In genomic region chr1:21468597-21468996, GRCh38 we compare ENCODE assay signal across 10 cellular contexts. TPM values are rescaled to one million over a fixed set of nuclear protein-coding genes. Genes with fewer than 3 reads are reported as not detected.
DNase-seq lines count a peak whose midpoint lies in the region; ATAC-seq and TF ChIP-seq lines count a peak whose summit lies in the region.
"Had no signal": no experiment of that assay in that cellular context is flagged by ENCODE, and none has a peak within 500 bp of the region (broad histone marks: within the 10 kb centered on the region; RNA-seq: fewer than 3 reads in every experiment).

No MANE protein-coding gene starts in this region.

- no peak overlapping the region for H3K4me3 ChIP-seq in aorta (ENCODE audit: low read length in 2 of 2)
- H3K4me3 ChIP-seq in CD4-positive, alpha-beta memory T cell (ENCODE audit: low read length in 2 of 2): no peak overlapping the region
- H3K4me3 ChIP-seq in Caco-2 (ENCODE audit: low read depth, low read length): no peak overlapping the region

- H3K4me1 Mint-ChIP-seq in CD4-positive, alpha-beta memory T cell: peaks cover 0 to 8% (median 0%) of the 10 kb centered on the region in 4 donors
- H3K4me1 Mint-ChIP-seq in Caco-2 (ENCODE audit: low read depth, unreplicated experiment): peaks cover 11% of the 10 kb centered on the region

- intact Hi-C loops in aorta (cut with DNase I): no loop called here
- intact Hi-C loops in CD4-positive, alpha-beta memory T cell (cut with micrococcal nuclease): no loop called here
- intact Hi-C loops in Caco-2 (cut with micrococcal nuclease; ENCODE audit: unreplicated experiment): no loop called here

- no TSS peak for BruUV-seq in Caco-2 (replicated peaks; lab: Mats Ljungman, UMichigan)

- CTCF ChIA-PET in CD4-positive, alpha-beta memory T cell (lab: Charles Lee; ENCODE audit: partially characterized antibody): interaction anchor here (0.6 kb wide), 1 partner anchor 169 kb away, joined by 3 read pairs; no protein-coding TSS in a partner anchor
- CTCF ChIA-PET in Caco-2 (lab: Charles Lee): no interaction called here

- DNase-seq in activated naive CD4-positive, alpha-beta T cell treated with Interleukin-2 at 50 U/mL for 16 hours: peak; percentile 14
- DNase-seq in activated naive CD4-positive, alpha-beta T cell (lab: John Stamatoyannopoulos, UW): no peak
- DNase-seq in NOMO-1 treated with dmso at 0.1 percent for 144 hours (lab: John Stamatoyannopoulos, UW; ENCODE audit: unreplicated experiment) (peak; percentile 21), fibroblast of gingiva (ENCODE audit: low read depth) (peak; percentile 43), aorta (no peak), Caco-2 (no peak)
- DNase-seq in stimulated activated CD4-positive, alpha-beta T cell treated with anti-CD3 and anti-CD28 coated beads, Interleukin-4, amount 100 ng/mL, for 24 hours: peak; percentile 15
- no peak for DNase-seq in CD4-positive, alpha-beta memory T cell
- DNase-seq: DMS 273 treated with DMSO at 0.1 percent for 48 hours, NCI-H2081 had no signal

- H3K36me3 Mint-ChIP-seq in CD4-positive, alpha-beta memory T cell: peaks cover 5 to 17% of the 10 kb centered on the region in 2 donors
- H3K36me3 Mint-ChIP-seq in Caco-2 (ENCODE audit: insufficient read depth, unreplicated experiment): no peaks in the 10 kb centered on the region

- no peak for ATAC-seq in aorta (ENCODE audit: low FRiP score)

- no peak overlapping the region for H3K27ac ChIP-seq in aorta (ENCODE audit: low read depth in 1 of 2, low read length in 2 of 2)
- no peak overlapping the region for H3K27ac ChIP-seq in CD4-positive, alpha-beta memory T cell (ENCODE audit: low read depth, low read length)

- no peaks in the 10 kb centered on the region for H3K27me3 ChIP-seq in aorta (ENCODE audit: control insufficient read depth in 1 of 2, insufficient read depth in 2 of 2, low read length in 1 of 2)
- no peaks in the 10 kb centered on the region for H3K27me3 ChIP-seq in CD4-positive, alpha-beta memory T cell (ENCODE audit: insufficient read depth, low read length)
- H3K27me3 ChIP-seq in Caco-2 (replicated peaks; ENCODE audit: control insufficient read depth, insufficient read depth, low read length): no peaks in the 10 kb centered on the region

- TF ChIP-seq CTCF in Caco-2 (IDR thresholded peaks at IDR 0.05; ENCODE audit: insufficient read depth in 1 of 2, low read depth in 1 of 2, low read length in 1 of 2, severe bottlenecking in 1 of 2, unreplicated experiment in 1 of 2): no peak

- no peaks in the 10 kb centered on the region for H3K4me1 ChIP-seq in aorta (ENCODE audit: control insufficient read depth in 1 of 2, insufficient read depth in 2 of 2, low read length in 2 of 2)
- H3K4me1 ChIP-seq in CD4-positive, alpha-beta memory T cell (ENCODE audit: insufficient read depth, low read length): no peaks in the 10 kb centered on the region
- H3K4me1 ChIP-seq in Caco-2: no peaks in the 10 kb centered on the region

- 52 to 65% methylated on average over 10 of the region's 10 CpGs for WGBS in aorta, 2 donors

- no peak overlapping the region for H3K4me3 Mint-ChIP-seq in CD4-positive, alpha-beta memory T cell
- no peak overlapping the region for H3K4me3 Mint-ChIP-seq in Caco-2 (ENCODE audit: unreplicated experiment)

- H3K9me3 ChIP-seq in aorta (ENCODE audit: control insufficient read depth, low read length): no peaks in the 10 kb centered on the region
- no peaks in the 10 kb centered on the region for H3K9me3 ChIP-seq in CD4-positive, alpha-beta memory T cell (ENCODE audit: control insufficient read depth in 1 of 2, low read length in 2 of 2)
- no peaks in the 10 kb centered on the region for H3K9me3 ChIP-seq in Caco-2

- H3K36me3 ChIP-seq in aorta (ENCODE audit: control insufficient read depth in 1 of 2, insufficient read depth in 2 of 2, low read length in 1 of 2) (peaks cover 0 to 2% of the 10 kb centered on the region in 2 donors), Caco-2 (ENCODE audit: control insufficient read depth, insufficient read depth, low read length) (no peaks in the 10 kb centered on the region)
- H3K36me3 ChIP-seq in CD4-positive, alpha-beta memory T cell (ENCODE audit: insufficient read depth, low read length): no peaks in the 10 kb centered on the region

- POLR2A ChIA-PET in CD4-positive, alpha-beta memory T cell (lab: Charles Lee; ENCODE audit: partially characterized antibody): no interaction called here
- POLR2A ChIA-PET in Caco-2 (lab: Charles Lee): no interaction called here

- no peaks in the 10 kb centered on the region for H3K9me3 Mint-ChIP-seq in CD4-positive, alpha-beta memory T cell
- no peaks in the 10 kb centered on the region for H3K9me3 Mint-ChIP-seq in Caco-2 (ENCODE audit: unreplicated experiment)

- no peaks in the 10 kb centered on the region for H3K27me3 Mint-ChIP-seq in CD4-positive, alpha-beta memory T cell
- H3K27me3 Mint-ChIP-seq in Caco-2 (ENCODE audit: insufficient read depth, unreplicated experiment): no peaks in the 10 kb centered on the region

- H3K27ac Mint-ChIP-seq in CD4-positive, alpha-beta memory T cell: no peak overlapping the region
- H3K27ac Mint-ChIP-seq in Caco-2 (ENCODE audit: unreplicated experiment): no peak overlapping the region

RNA-seq across cellular contexts. Expression of gene NBPF3, which starts 28.7 kb away (rescaled TPM):
- total RNA-seq in aorta (1 to 10 TPM; 5.7 to 6.6 TPM), Caco-2 (2022) (14.3 and 14.9 TPM in 2 replicates)
- 1 to 10 TPM; 2.6 to 3.7 TPM for polyA plus RNA-seq in aorta
- 10 to 100 TPM; 14.3 TPM for total RNA-seq in CD4-positive, alpha-beta memory T cell
- polyA plus RNA-seq in CD4-positive, alpha-beta memory T cell: 1 to 10 TPM; 4.2 to 6.3 TPM

RNA-seq across cellular contexts. Expression of gene ALPL, which starts 40.6 kb away (rescaled TPM):
- total RNA-seq in aorta (10 to 100 TPM in 1 of 2 donors, 1 to 10 TPM in 1; 6.7 to 22.3 TPM), Caco-2 (2022) (0.21 and 0.79 TPM in 2 replicates)
- polyA plus RNA-seq in aorta: 1 to 10 TPM; 2.5 to 4.3 TPM
- not detected for total RNA-seq in CD4-positive, alpha-beta memory T cell
- not detected for polyA plus RNA-seq in CD4-positive, alpha-beta memory T cell

Comparison
In these comparisons a context has a peak if more than half of its experiments do, and no peak if none do; other contexts are left out.
1. DNase-seq: peak in activated naive CD4-positive, alpha-beta T cell treated with Interleukin-2 at 50 U/mL for 16 hours (single experiment), NOMO-1 treated with dmso at 0.1 percent for 144 hours (single experiment), fibroblast of gingiva (single experiment) and stimulated activated CD4-positive, alpha-beta T cell treated with anti-CD3 and anti-CD28 coated beads, Interleukin-4, amount 100 ng/mL, for 24 hours (single experiment); none in activated naive CD4-positive, alpha-beta T cell (0 of 4), aorta (0 of 2), CD4-positive, alpha-beta memory T cell (0 of 5) and Caco-2 (0 of 2).